16 cellular contexts compared by ENCODE assay signal in the genomic region with DNA sequence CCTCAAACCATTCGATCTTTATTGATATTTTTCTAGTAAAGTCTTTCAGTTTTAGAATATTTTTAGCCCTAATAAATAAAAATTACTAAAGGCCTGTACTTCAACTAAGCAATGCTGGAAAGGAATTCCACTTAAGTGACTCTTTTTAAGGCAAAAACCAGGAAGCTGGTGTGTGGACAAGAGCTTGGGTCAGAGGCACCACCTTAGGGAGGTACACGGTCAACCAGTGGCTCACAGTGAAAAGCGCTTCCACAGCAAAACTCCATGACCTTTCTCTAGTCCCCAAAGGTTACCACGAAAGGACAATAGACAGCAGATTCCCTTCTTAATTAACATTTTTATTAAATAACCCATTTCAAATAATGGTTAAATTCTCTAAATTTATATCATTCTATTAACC. TPM values are rescaled to one million over a fixed set of nuclear protein-coding genes. Genes with fewer than 3 reads are reported as not detected.
DNase-seq lines count a peak whose midpoint lies in the region; ATAC-seq and TF ChIP-seq lines count a peak whose summit lies in the region.
"Had no signal": no experiment of that assay in that cellular context is flagged by ENCODE, and none has a peak within 500 bp of the region (broad histone marks: within the 10 kb centered on the region; RNA-seq: fewer than 3 reads in every experiment).

No MANE protein-coding gene starts in this region.

- DNase-seq in T-helper 17 cell, result no peak
- DNase-seq in left lung, result peak in 1 of 2 donors; percentile 13
- peak; percentile 10 for DNase-seq in osteoblast (ENCODE audit: insufficient read length, low spot score, missing footprints)
- DNase-seq in thyroid gland, result peak; percentile 76 to 79
- DNase-seq in putamen (ENCODE audit: low spot score), result no peak
- DNase-seq in type B pancreatic cell (ENCODE audit: extremely low spot score, unreplicated experiment), result no peak
- DNase-seq: Caco-2; CD4-positive, CD25-positive, alpha-beta regulatory T cell; DMS153; DND-41; GOT3; HFFc6 had no signal

- H3K4me3 Mint-ChIP-seq in T-helper 17 cell, result no peak overlapping the region
- H3K4me3 Mint-ChIP-seq in type B pancreatic cell, result no peak overlapping the region
- H3K4me3 Mint-ChIP-seq: CD4-positive, CD25-positive, alpha-beta regulatory T cell; CD8-positive, alpha-beta T cell; HFFc6 had no signal

- H3K36me3 ChIP-seq in left lung, result peaks cover 0 to 11% of the 10 kb centered on the region in 2 donors
- peaks cover 13% of the 10 kb centered on the region for H3K36me3 ChIP-seq in osteoblast (ENCODE audit: insufficient read depth, low read length)
- H3K36me3 ChIP-seq in thyroid gland, result no peaks in the 10 kb centered on the region

- H4K20me1 ChIP-seq in osteoblast (ENCODE audit: insufficient read depth, low read length), result no peaks in the 10 kb centered on the region
- H4K20me1 ChIP-seq: BLaER1 had no signal

- ATAC-seq in T-helper 17 cell (no peak), left lung (peak; percentile 9)

- intact Hi-C loops in left lung (cut with DNase I) (no loop called here), thyroid gland (cut with DNase I) (no loop called here)

- TF ChIP-seq CTCF in left lung (IDR thresholded peaks at IDR 0.05) (no peak), osteoblast (IDR thresholded peaks at IDR 0.05; ENCODE audit: extremely low read depth, low read depth, low read length) (no peak), thyroid gland (IDR thresholded peaks at IDR 0.05) (no peak), type B pancreatic cell (conservative IDR thresholded peaks at IDR 0.05) (no peak)

- H3K36me3 Mint-ChIP-seq in T-helper 17 cell (ENCODE audit: low read depth) (no peaks in the 10 kb centered on the region), type B pancreatic cell (peaks cover 37% of the 10 kb centered on the region)

- WGBS in thyroid gland, 2 donors, result 41 to 43% methylated on average over 4 of the region's 4 CpGs

- no peaks in the 10 kb centered on the region for H3K79me2 ChIP-seq in osteoblast (ENCODE audit: insufficient read depth, low read length)

- H3K4me2 ChIP-seq in osteoblast (ENCODE audit: insufficient read depth, low read length), result no peak overlapping the region
- H3K4me2 ChIP-seq: BLaER1 had no signal

- H3K4me1 Mint-ChIP-seq in T-helper 17 cell (peaks cover 14% of the 10 kb centered on the region), type B pancreatic cell (ENCODE audit: unreplicated experiment) (peaks cover 28% of the 10 kb centered on the region)

- H3K27me3 Mint-ChIP-seq in T-helper 17 cell (no peaks in the 10 kb centered on the region), type B pancreatic cell (no peaks in the 10 kb centered on the region)
- H3K27me3 Mint-ChIP-seq: CD4-positive, CD25-positive, alpha-beta regulatory T cell had no signal

- H3K4me3 ChIP-seq in left lung (no peak overlapping the region), osteoblast (ENCODE audit: insufficient read depth, low read length) (no peak overlapping the region), thyroid gland (replicated peaks in 1 of 3) (no peak overlapping the region)
- H3K4me3 ChIP-seq: BLaER1, HAP-1 had no signal

- no peaks in the 10 kb centered on the region for H3K9me3 Mint-ChIP-seq in type B pancreatic cell
- H3K9me3 Mint-ChIP-seq: CD4-positive, CD25-positive, alpha-beta regulatory T cell; CD8-positive, alpha-beta T cell; HFFc6 had no signal

- no peaks in the 10 kb centered on the region for H3K9me3 ChIP-seq in T-helper 17 cell (ENCODE audit: control insufficient read depth, low read length, poor library complexity, severe bottlenecking)
- no peaks in the 10 kb centered on the region for H3K9me3 ChIP-seq in left lung
- no peaks in the 10 kb centered on the region for H3K9me3 ChIP-seq in osteoblast (ENCODE audit: low read depth, low read length)
- no peaks in the 10 kb centered on the region for H3K9me3 ChIP-seq in thyroid gland
- H3K9me3 ChIP-seq: BLaER1, Caco-2, HAP-1 had no signal

- no peak overlapping the region for H2AFZ ChIP-seq in osteoblast (ENCODE audit: low read length)

- H3K27ac Mint-ChIP-seq in T-helper 17 cell, result peak overlapping the region; percentile 53
- H3K27ac Mint-ChIP-seq in type B pancreatic cell, result no peak overlapping the region
- H3K27ac Mint-ChIP-seq: CD8-positive, alpha-beta T cell; HFFc6 had no signal

- H3K4me1 ChIP-seq in left lung (peaks cover 6 to 15% of the 10 kb centered on the region in 2 donors), osteoblast (ENCODE audit: insufficient read depth, low read length) (peaks cover 3% of the 10 kb centered on the region), thyroid gland (peaks cover 37 to 64% of the 10 kb centered on the region in 2 donors)
- H3K4me1 ChIP-seq: Caco-2 had no signal

- H3K27ac ChIP-seq in left lung (no peak overlapping the region), osteoblast (ENCODE audit: low read depth, low read length) (no peak overlapping the region), thyroid gland (peak overlapping the region; percentile 96 to 99 (median 97))
- H3K27ac ChIP-seq: BLaER1, C4-2B had no signal

- TF ChIP-seq POLR2A in thyroid gland (IDR thresholded peaks at IDR 0.05), result peak in 1 of 2 donors; percentile 59

- no peaks in the 10 kb centered on the region for H3K27me3 ChIP-seq in left lung
- H3K27me3 ChIP-seq in osteoblast (ENCODE audit: insufficient read depth, low read length), result no peaks in the 10 kb centered on the region
- H3K27me3 ChIP-seq in thyroid gland, result no peaks in the 10 kb centered on the region
- H3K27me3 ChIP-seq: BLaER1 had no signal

RNA-seq across cellular contexts. Expression of a gene that starts 31.2 kb away (rescaled TPM):
- total RNA-seq in T-helper 17 cell, result 1 to 10 TPM; 3.2 to 3.7 TPM
- 10 to 100 TPM; 10.3 to 11.0 TPM for total RNA-seq in left lung
- 5.3 and 5.8 TPM in 2 replicates for total RNA-seq in osteoblast
- total RNA-seq in thyroid gland, result 10 to 100 TPM in 2 of 4 donors, 1 to 10 TPM in 2; 6.6 to 13.4 (median 10.2) TPM
- 12.2 and 15.8 TPM in 2 replicates for total RNA-seq in type B pancreatic cell (ENCODE audit: low replicate concordance)

RNA-seq across cellular contexts. Expression of a gene that starts 31.5 kb away (rescaled TPM):
- total RNA-seq in T-helper 17 cell, result 1 to 10 TPM; 5.6 to 7.9 TPM
- 10 to 100 TPM; 17.1 to 21.0 TPM for total RNA-seq in left lung
- 2.9 and 3.6 TPM in 2 replicates for total RNA-seq in osteoblast
- total RNA-seq in thyroid gland, result 10 to 100 TPM in 3 of 4 donors, 1 to 10 TPM in 1; 5.1 to 38.4 (median 20.9) TPM
- 27.8 and 35.8 TPM in 2 replicates for total RNA-seq in type B pancreatic cell (ENCODE audit: low replicate concordance)

RNA-seq across cellular contexts. Expression of a gene that starts 38.7 kb away (rescaled TPM):
- total RNA-seq in T-helper 17 cell (10 to 100 TPM; 63.6 to 73.0 TPM), left lung (100 to 1,000 TPM; 123 to 180 TPM), osteoblast (107 and 126 TPM in 2 replicates), thyroid gland (100 to 1,000 TPM; 138 to 187 (median 162) TPM), type B pancreatic cell (ENCODE audit: low replicate concordance) (81.6 and 124 TPM in 2 replicates)

Comparison
In these comparisons a context has a peak if more than half of its experiments do, and no peak if none do; other contexts are left out.
1. DNase-seq: peak in osteoblast (single experiment) and thyroid gland (2 of 2); none in T-helper 17 cell (0 of 3), putamen (single experiment) and type B pancreatic cell (single experiment).
2. H3K27ac ChIP-seq: peak in thyroid gland (3 of 3); none in left lung (0 of 2) and osteoblast (single experiment).